1 cellular context compared by ENCODE assay signal in genomic region chr2:5242751-5243150, GRCh38.
TF ChIP-seq lines count a peak whose summit lies in the region.

No MANE protein-coding gene starts in this region.

TF ChIP-seq in H1, 55 proteins besides CTCF, POLR2A, EP300 and RAD21:
- TF ChIP-seq GTF2F1 (IDR thresholded peaks at IDR 0.05; ENCODE audit: borderline replicate concordance, low read depth, low read length) (no peak), SAP30 (IDR thresholded peaks at IDR 0.05; ENCODE audit: insufficient read depth, insufficient replicate concordance, low read length) (no peak), HDAC6 (IDR thresholded peaks at IDR 0.05; ENCODE audit: low read depth, low read length) (no peak), HDAC2 (IDR thresholded peaks at IDR 0.05; ENCODE audit: borderline replicate concordance in 1 of 2, low read depth in 2 of 2, low read length in 2 of 2) (no peak), CEBPB (IDR thresholded peaks at IDR 0.05; ENCODE audit: low read depth, low read length) (no peak), BCL11A (IDR thresholded peaks at IDR 0.05; ENCODE audit: low read depth in 2 of 2, low read length in 2 of 2) (no peak), GABPA (IDR thresholded peaks at IDR 0.05; ENCODE audit: borderline replicate concordance, insufficient read depth, low read length) (no peak), KDM4A (IDR thresholded peaks at IDR 0.05; ENCODE audit: low read depth, low read length, severe bottlenecking) (no peak), TCF12 (IDR thresholded peaks at IDR 0.05; ENCODE audit: low read depth, low read length) (no peak), EZH2 (IDR thresholded peaks at IDR 0.05; ENCODE audit: low read depth, low read length, severe bottlenecking) (no peak), CREB1 (IDR thresholded peaks at IDR 0.05) (no peak), BACH1 (IDR thresholded peaks at IDR 0.05; ENCODE audit: low read length) (no peak), CBX5 (IDR thresholded peaks at IDR 0.05; ENCODE audit: low read depth, low read length) (no peak), BRCA1 (IDR thresholded peaks at IDR 0.05; ENCODE audit: low read depth, low read length) (no peak), ZNF274 (IDR thresholded peaks at IDR 0.05; ENCODE audit: borderline replicate concordance, extremely low read depth, low read length) (no peak), SP2 (IDR thresholded peaks at IDR 0.05; ENCODE audit: low read length) (no peak), EGR1 (IDR thresholded peaks at IDR 0.05; ENCODE audit: borderline replicate concordance, low read depth, low read length) (no peak)
